8 cellular contexts compared by ENCODE assay signal in genomic region chr6:87472525-87473418, GRCh38. TPM values are rescaled to one million over a fixed set of nuclear protein-coding genes. Genes with fewer than 3 reads are reported as not detected.
DNase-seq lines count a peak whose midpoint lies in the region; ATAC-seq and TF ChIP-seq lines count a peak whose summit lies in the region.

A gene with protein sequence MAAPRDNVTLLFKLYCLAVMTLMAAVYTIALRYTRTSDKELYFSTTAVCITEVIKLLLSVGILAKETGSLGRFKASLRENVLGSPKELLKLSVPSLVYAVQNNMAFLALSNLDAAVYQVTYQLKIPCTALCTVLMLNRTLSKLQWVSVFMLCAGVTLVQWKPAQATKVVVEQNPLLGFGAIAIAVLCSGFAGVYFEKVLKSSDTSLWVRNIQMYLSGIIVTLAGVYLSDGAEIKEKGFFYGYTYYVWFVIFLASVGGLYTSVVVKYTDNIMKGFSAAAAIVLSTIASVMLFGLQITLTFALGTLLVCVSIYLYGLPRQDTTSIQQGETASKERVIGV (plus strand): TSS chr6:87472974. CDS start chr6:87473004, 30 bp downstream.

- H3K4me3 ChIP-seq in IMR-90 (ENCODE audit: insufficient read depth, low read depth, low read length), result peak within 1 kb of the TSS; percentile 78
- peak within 1 kb of the TSS; percentile 74 for H3K4me3 ChIP-seq in OCI-LY7 (ENCODE audit: low read depth, low read length, poor library complexity, severe bottlenecking)

- no peaks in the 10 kb centered on the region for H3K9me3 ChIP-seq in IMR-90 (ENCODE audit: control insufficient read depth, insufficient read depth, low read length)
- H3K9me3 ChIP-seq in OCI-LY7 (ENCODE audit: low read length), result no peaks in the 10 kb centered on the region

- peak within 1 kb of the TSS; percentile 99 for H4K91ac ChIP-seq in IMR-90 (ENCODE audit: insufficient read depth, low read depth, low read length)

- no peaks in the 10 kb centered on the region for H3K9me2 ChIP-seq in OCI-LY7 (ENCODE audit: insufficient read depth, low read length)

- H2AFZ ChIP-seq in IMR-90 (replicated peaks; ENCODE audit: low read length, poor library complexity) (peak within 1 kb of the TSS; percentile 99), OCI-LY7 (ENCODE audit: low read length) (peak within 1 kb of the TSS; percentile 94)

- DNase-seq in DMS153 (lab: John Stamatoyannopoulos, UW) (peak; percentile 77), IMR-90 (peak; percentile 73), OCI-LY7 (ENCODE audit: low spot score) (peak; percentile 86), activated T-cell treated with anti-CD3 and anti-CD28 coated beads for 48 hours (ENCODE audit: low read depth) (peak; percentile 81), erythroblast (lab: John Stamatoyannopoulos, UW) (peak; percentile 90 to 92), mucosa of gallbladder (ENCODE audit: low spot score) (peak; percentile 84)
- peak; percentile 84 for DNase-seq in stimulated activated CD8-positive, alpha-beta memory T cell treated with anti-CD3 and anti-CD28 coated beads, Interleukin-4, amount 100 ng/mL, for 24 hours (ENCODE audit: low read depth)

- TF ChIP-seq CTCF in IMR-90 (conservative IDR thresholded peaks at IDR 0.05; ENCODE audit: low read depth, low read length), result no peak
- TF ChIP-seq CTCF in OCI-LY7 (conservative IDR thresholded peaks at IDR 0.05; ENCODE audit: low read length), result 0 out of 2 replicates have a peak, but pooled peaks have one; percentile 27

- H4K5ac ChIP-seq in IMR-90 (ENCODE audit: low read depth, low read length), result peak within 1 kb of the TSS; percentile 90

- peak within 1 kb of the TSS; percentile 93; the same call in 2 of the 3 replicates for H2BK15ac ChIP-seq in IMR-90 (ENCODE audit: low read depth, low read length)

- H2AK5ac ChIP-seq in IMR-90 (ENCODE audit: low read depth, low read length), result peak within 1 kb of the TSS; percentile 63

- peak within 1 kb of the TSS; percentile 84 for H2BK20ac ChIP-seq in IMR-90 (ENCODE audit: low read depth, low read length)

- H3K23ac ChIP-seq in IMR-90 (ENCODE audit: low read depth, low read length), result peak within 1 kb of the TSS; percentile 98

- H3K14ac ChIP-seq in IMR-90 (replicated peaks; ENCODE audit: low read depth, low read length), result peak within 1 kb of the TSS; percentile 100

- H3K27ac ChIP-seq in IMR-90 (ENCODE audit: insufficient read depth, low read length) (peak within 1 kb of the TSS; percentile 84), OCI-LY7 (ENCODE audit: low read depth, low read length, poor library complexity, severe bottlenecking) (peak within 1 kb of the TSS; percentile 35)

- H3K36me3 ChIP-seq in IMR-90 (ENCODE audit: control insufficient read depth, insufficient read depth, low read length), result peaks cover 2% of the 10 kb centered on the region
- peaks cover 6% of the 10 kb centered on the region for H3K36me3 ChIP-seq in OCI-LY7 (ENCODE audit: insufficient read depth, low read length)

- H3K9me1 ChIP-seq in IMR-90 (ENCODE audit: insufficient read depth, low read length), result peaks cover 2% of the 10 kb centered on the region; the same call in 1 of the 2 replicates

- H3K4me1 ChIP-seq in IMR-90 (ENCODE audit: control insufficient read depth, insufficient read depth, low read length) (peaks cover 2% of the 10 kb centered on the region; the same call in 1 of the 2 replicates), OCI-LY7 (ENCODE audit: insufficient read depth, low read length, poor library complexity, severe bottlenecking) (peaks cover 25% of the 10 kb centered on the region)

- intact Hi-C loops in IMR-90 (cut with micrococcal nuclease) (loop anchor here (2.0 to 10.0 kb wide), 4 partner anchors 65 to 472 kb away; partner anchors contain the start of genes CFAP206, RARS2 and ZNF292), OCI-LY7 (cut with micrococcal nuclease; ENCODE audit: unreplicated experiment) (loop anchor here (1.0 to 5.0 kb wide), 5 partner anchors 64 to 695 kb away; partner anchors contain the start of genes CNR1, SMIM8 and ZNF292)

- peak within 1 kb of the TSS; percentile 92 for H2AK9ac ChIP-seq in IMR-90 (replicated peaks; ENCODE audit: low read depth, low read length, poor library complexity)

- H4K20me1 ChIP-seq in IMR-90 (ENCODE audit: insufficient read depth, low read length) (no peaks in the 10 kb centered on the region; the same call in 1 of the 2 replicates), OCI-LY7 (ENCODE audit: insufficient read depth, low read length) (peaks cover 5% of the 10 kb centered on the region; the same call in 1 of the 2 replicates)

- peak within 1 kb of the TSS; percentile 93 for H3K56ac ChIP-seq in IMR-90 (ENCODE audit: extremely low read depth, insufficient read depth, low read length)

- POLR2A ChIA-PET in IMR-90 (lab: Charles Lee; ENCODE audit: unreplicated experiment), result no interaction called here
- POLR2A ChIA-PET in OCI-LY7 (lab: Charles Lee), result interaction anchor here (0.6 to 1.2 kb wide), 3 partner anchors 118 to 1279 kb away, joined by 3 read pairs; no protein-coding TSS in a partner anchor

- peak within 1 kb of the TSS; percentile 94 for H3K18ac ChIP-seq in IMR-90 (ENCODE audit: low read depth, low read length)

- H3K9ac ChIP-seq in IMR-90 (ENCODE audit: low read depth, low read length), result peak within 1 kb of the TSS; percentile 87

- peaks cover 38% of the 10 kb centered on the region for H3K79me2 ChIP-seq in OCI-LY7 (ENCODE audit: insufficient read depth, low read depth, low read length)

- peak within 1 kb of the TSS; percentile 94 for H2BK5ac ChIP-seq in IMR-90 (ENCODE audit: low read depth, low read length, poor library complexity, severe bottlenecking)

- peak within 1 kb of the TSS; percentile 56 to 99 for H4K8ac ChIP-seq in IMR-90 (ENCODE audit: low read depth in 2 of 2, low read length in 2 of 2)

- H2BK120ac ChIP-seq in IMR-90 (ENCODE audit: low read depth, low read length), result peak within 1 kb of the TSS; percentile 97

- H3K27me3 ChIP-seq in IMR-90 (ENCODE audit: control insufficient read depth, insufficient read depth, low read length), result no peaks in the 10 kb centered on the region

- peak within 1 kb of the TSS; percentile 90 for H3K4me2 ChIP-seq in IMR-90 (ENCODE audit: low read depth, low read length)
- peak within 1 kb of the TSS; percentile 81 for H3K4me2 ChIP-seq in OCI-LY7 (ENCODE audit: low read length)

- CTCF ChIA-PET in IMR-90 (lab: Yijun Ruan, JAX) (interaction anchor here (0.7 to 1.0 kb wide), 2 partner anchors 14 to 359 kb away, joined by 3 read pairs; no protein-coding TSS in a partner anchor), OCI-LY7 (lab: Charles Lee; ENCODE audit: unreplicated experiment) (no interaction called here)

- dilution Hi-C loops in IMR-90 (cut with HindIII; ENCODE audit: low sequenced_read_pairs, unreplicated experiment), result no loop called here

- BruUV-seq in IMR-90 (replicated peaks; lab: Mats Ljungman, UMichigan), result no TSS peak
- no TSS peak for BruUV-seq in OCI-LY7 (replicated peaks; lab: Mats Ljungman, UMichigan)

- peak within 1 kb of the TSS; percentile 99 for H3K4ac ChIP-seq in IMR-90 (ENCODE audit: low read depth, low read length)

- in situ Hi-C loops in IMR-90 (cut with MboI; ENCODE audit: low sequenced_read_pairs), result no loop called here

- peaks cover 10 to 25% of the 10 kb centered on the region in 2 experiments for H3K79me1 ChIP-seq in IMR-90 (ENCODE audit: low read depth in 1 of 2, low read length in 2 of 2)

- 0 out of 2 replicates have a peak, but pooled peaks have one; percentile 46 for TF ChIP-seq POLR2A in IMR-90 (IDR thresholded peaks at IDR 0.05; ENCODE audit: low read depth, low read length)
- TF ChIP-seq POLR2A in erythroblast (IDR thresholded peaks at IDR 0.05; ENCODE audit: low read length), result peak; percentile 68

- WGBS in IMR-90 (ENCODE audit: extremely low coverage in 2 of 2, insufficient read length in 1 of 2), 2 experiments, result 0% methylated on average over 37 of the region's 70 CpGs; no CpG with 5 or more reads in 1 of the 2 experiments

- ATAC-seq in GM21529 (IDR thresholded peaks at IDR 0.05; ENCODE audit: unreplicated experiment), result peak; percentile 91
- ATAC-seq in IMR-90 (ENCODE audit: low read depth), result peak; percentile 97

- no peak for TF ChIP-seq RAD21 in IMR-90 (IDR thresholded peaks at IDR 0.05; ENCODE audit: low read length)

TF ChIP-seq in IMR-90, 13 proteins besides CTCF, POLR2A, EP300 and RAD21:
- TF ChIP-seq CHD1 (IDR thresholded peaks at IDR 0.05; ENCODE audit: low read depth, low read length), result no peak
- peak; percentile 56; the same call in 1 of the 2 replicates for TF ChIP-seq MAZ (IDR thresholded peaks at IDR 0.05; ENCODE audit: borderline replicate concordance, low read depth, low read length)
- no peak for TF ChIP-seq RCOR1 (IDR thresholded peaks at IDR 0.05; ENCODE audit: insufficient replicate concordance, low read length)
- TF ChIP-seq SMC3 (IDR thresholded peaks at IDR 0.05; ENCODE audit: low read depth, low read length), result no peak

RNA-seq across cellular contexts. Expression of the gene that starts here (rescaled TPM):
- total RNA-seq in IMR-90 (2012; rRNA removed) (9.7 and 14.4 TPM in 2 replicates), OCI-LY7 (2022) (21.2 and 22.4 TPM in 2 replicates), mucosa of gallbladder (20.7 TPM)
- polyA plus RNA-seq in IMR-90 (2012; rRNA removed), result 10.0 and 12.4 TPM in 2 replicates
- 2.3 and 3.6 TPM in 2 replicates for polyA plus RNA-seq in IMR-90 (2012; cell fraction: cytosol; rRNA removed)
- 2.0 and 20.4 TPM in 2 replicates for polyA plus RNA-seq in IMR-90 (2012; cell fraction: nucleus; rRNA removed; ENCODE audit: low replicate concordance)
- total RNA-seq in OCI-LY7 (2014; rRNA removed; shearing (Covaris generic)), result 17.0 and 17.2 TPM in 2 replicates

Comparison
In these comparisons a context has a peak if more than half of its experiments do, and no peak if none do; other contexts are left out.
1. Peak in every context shown above with its lines: DNase-seq, ATAC-seq, H3K4me3 ChIP-seq and H3K27ac ChIP-seq.